8 cellular contexts compared by ENCODE assay signal in genomic region chr6:129730477-129731165, GRCh38. TPM values are rescaled to one million over a fixed set of nuclear protein-coding genes. Genes with fewer than 3 reads are reported as not detected.
DNase-seq lines count a peak whose midpoint lies in the region; ATAC-seq and TF ChIP-seq lines count a peak whose summit lies in the region.

No MANE protein-coding gene starts in this region.

- H4K8ac ChIP-seq in trophoblast cell (ENCODE audit: low read depth, low read length): no peak overlapping the region

- H3K4me1 ChIP-seq in heart left ventricle (peaks cover 0 to 6% (median 0%) of the 10 kb centered on the region in 12 donors), trophoblast cell (ENCODE audit: control insufficient read depth in 1 of 2, insufficient read depth in 2 of 2, low read length in 2 of 2) (no peaks in the 10 kb centered on the region)

- CTCF ChIA-PET in RWPE1 (lab: Yijun Ruan, JAX): interaction anchor here (0.6 to 2.2 kb wide), 16 partner anchors 9 to 284 kb away, joined by 3 to 31 read pairs (median 3); no protein-coding TSS in a partner anchor

- H3K18ac ChIP-seq in trophoblast cell (ENCODE audit: low read length): no peak overlapping the region

- WGBS in heart left ventricle, 4 donors: 43 to 59% (median 51%) methylated on average over 8 of the region's 8 CpGs
- WGBS in trophoblast cell (ENCODE audit: extremely low coverage, insufficient coverage, insufficient read length): no CpG with 5 or more reads among the region's 8 CpGs

- POLR2A ChIA-PET in RWPE1 (lab: Yijun Ruan, JAX; ENCODE audit: low non-redundant PET): no interaction called here

- DNase-seq in heart left ventricle (no peak), cardiac septum (ENCODE audit: low spot score) (no peak), RWPE1 (ENCODE audit: low spot score) (peak; percentile 20), epithelial cell of proximal tubule (ENCODE audit: low read depth) (no peak), trophoblast cell (peak; percentile 21 to 75), MV-4-11 (lab: John Stamatoyannopoulos, UW) (no peak), DMS79 treated with DMSO at 0.1 percent for 48 hours (lab: John Stamatoyannopoulos, UW) (no peak)

- no peak overlapping the region for H3K14ac ChIP-seq in trophoblast cell (ENCODE audit: low read length)

- no peak overlapping the region for H2AK5ac ChIP-seq in trophoblast cell (ENCODE audit: low read length)

- H3K79me2 ChIP-seq in trophoblast cell (ENCODE audit: control insufficient read depth, insufficient read depth, low read length, poor library complexity): no peaks in the 10 kb centered on the region

- no peak overlapping the region for H3K4ac ChIP-seq in trophoblast cell (ENCODE audit: low read depth, low read length)

- H4K12ac ChIP-seq in trophoblast cell (ENCODE audit: low read depth, low read length): no peak overlapping the region

- no peaks in the 10 kb centered on the region for H3K27me3 ChIP-seq in heart left ventricle
- no peaks in the 10 kb centered on the region for H3K27me3 ChIP-seq in trophoblast cell (ENCODE audit: insufficient read depth, low read length)

- no peak for ATAC-seq in heart left ventricle
- peak; percentile 66 for ATAC-seq in HG03045 (IDR thresholded peaks at IDR 0.05; ENCODE audit: unreplicated experiment)

- H3K9me3 ChIP-seq in heart left ventricle: no peaks in the 10 kb centered on the region
- no peaks in the 10 kb centered on the region for H3K9me3 ChIP-seq in trophoblast cell (ENCODE audit: insufficient read depth, low read depth, low read length)

- no peak overlapping the region for H2BK120ac ChIP-seq in trophoblast cell (ENCODE audit: insufficient read depth, low read length, poor library complexity)

- H3K36me3 ChIP-seq in heart left ventricle (no peaks in the 10 kb centered on the region), trophoblast cell (ENCODE audit: control insufficient read depth in 1 of 2, insufficient read depth in 2 of 2, low read length in 2 of 2) (no peaks in the 10 kb centered on the region)

- peak; percentile 38 to 70 (median 58) for TF ChIP-seq CTCF in heart left ventricle (IDR thresholded peaks at IDR 0.05)
- TF ChIP-seq CTCF in RWPE1 (conservative IDR thresholded peaks at IDR 0.05; ENCODE audit: low read depth): peak; percentile 72
- TF ChIP-seq CTCF in epithelial cell of proximal tubule (conservative IDR thresholded peaks at IDR 0.05; ENCODE audit: low read depth, low read length): peak; percentile 74

- no peak overlapping the region for H4K91ac ChIP-seq in trophoblast cell (ENCODE audit: low read depth, low read length)

- no peaks in the 10 kb centered on the region for H3K79me1 ChIP-seq in trophoblast cell (ENCODE audit: low read length)

- no peak overlapping the region for H3K4me3 ChIP-seq in heart left ventricle
- H3K4me3 ChIP-seq in epithelial cell of proximal tubule (ENCODE audit: low read depth, low read length): no peak overlapping the region
- H3K4me3 ChIP-seq in trophoblast cell (ENCODE audit: low read depth, low read length): no peak overlapping the region

- no peak overlapping the region for H3K4me2 ChIP-seq in trophoblast cell (ENCODE audit: low read length)

- intact Hi-C loops in heart left ventricle (cut with DNase I): loop anchor here in 9 of 10 donors (1.0 to 5.0 kb wide), 6 partner anchors 130 to 233 kb away; no protein-coding TSS in a partner anchor
- intact Hi-C loops in cardiac septum (cut with DNase I): loop anchor here (2.0 kb wide), 1 partner anchor 132 kb away; no protein-coding TSS in a partner anchor

- no peak for TF ChIP-seq POLR2A in heart left ventricle (IDR thresholded peaks at IDR 0.05)

- H3K9ac ChIP-seq in trophoblast cell (ENCODE audit: low read length): no peak overlapping the region

- H2BK5ac ChIP-seq in trophoblast cell (ENCODE audit: low read depth, low read length, poor library complexity): no peak overlapping the region

- H3K27ac ChIP-seq in heart left ventricle: no peak overlapping the region
- H3K27ac ChIP-seq in RWPE1: no peak overlapping the region
- no peak overlapping the region for H3K27ac ChIP-seq in trophoblast cell (ENCODE audit: low read depth, low read length)

- no peak overlapping the region for H2BK12ac ChIP-seq in trophoblast cell (ENCODE audit: low read length)

- H3K23ac ChIP-seq in trophoblast cell (ENCODE audit: low read length): no peak overlapping the region

- H2AFZ ChIP-seq in trophoblast cell (ENCODE audit: insufficient read depth, low read length, poor library complexity): no peak overlapping the region

RNA-seq across cellular contexts. Expression of gene ARHGAP18, which starts 20.6 kb away (rescaled TPM):
- 10 to 100 TPM in 2 of 9 donors, 1 to 10 TPM in 7; 2.8 to 26.4 (median 4.1) TPM for total RNA-seq in heart left ventricle
- 1 to 10 TPM; 1.6 to 2.8 TPM for polyA plus RNA-seq in heart left ventricle
- 3.5 TPM for total RNA-seq in cardiac septum
- total RNA-seq in epithelial cell of proximal tubule: 24.5 and 26.9 TPM in 2 replicates
- 37.1 and 39.9 TPM in 2 replicates for polyA plus RNA-seq in trophoblast cell (2013)

Comparison
In these comparisons a context has a peak if more than half of its experiments do, and no peak if none do; other contexts are left out.
1. DNase-seq: peak in RWPE1 (single experiment) and trophoblast cell (2 of 2); none in heart left ventricle (0 of 5), cardiac septum (single experiment), epithelial cell of proximal tubule (single experiment), MV-4-11 (single experiment) and DMS79 treated with DMSO at 0.1 percent for 48 hours (single experiment).
2. Peak in every context shown above with its lines, with median percentiles within 50 percentile points of each other: CTCF ChIP-seq.